ENCODE assay signal across 8 cellular contexts in genomic region chr5:98309785-98310566, GRCh38.
DNase-seq lines count a peak whose midpoint lies in the region; ATAC-seq and TF ChIP-seq lines count a peak whose summit lies in the region.

No MANE protein-coding gene starts in this region.

- 37 to 48% methylated on average over 7 of the region's 7 CpGs for WGBS in thyroid gland, 2 donors

- DNase-seq in GM04503 (ENCODE audit: low read depth), result peak; percentile 99
- peak; percentile 25 for DNase-seq in GM20000 (ENCODE audit: low spot score)
- peak; percentile 100 for DNase-seq in foreskin keratinocyte
- DNase-seq in smooth muscle cell of the brain vasculature (ENCODE audit: low read depth, low spot score), result peak; percentile 54
- no peak for DNase-seq in thyroid gland

- peaks cover 8% of the 10 kb centered on the region for H3K4me1 Mint-ChIP-seq in T-helper 1 cell treated with Interleukin-12 subunit alpha and Interleukin-12 subunit beta and Interleukin-4 antibody, amounts not matched to agents 30 μg/mL and 1 μg/mL, for 36 hours (ENCODE audit: low read depth)

- no peak overlapping the region for H3K4me3 ChIP-seq in thyroid gland (replicated peaks in 1 of 3)

- TF ChIP-seq CTCF in GM20000 (IDR thresholded peaks at IDR 0.05; ENCODE audit: extremely low read depth, missing control alignments) (no peak), foreskin keratinocyte (conservative IDR thresholded peaks at IDR 0.05) (peak; percentile 45), thyroid gland (IDR thresholded peaks at IDR 0.05) (no peak)

- H3K27me3 ChIP-seq in foreskin keratinocyte (no peaks in the 10 kb centered on the region), thyroid gland (no peaks in the 10 kb centered on the region)

- H3K36me3 Mint-ChIP-seq in T-helper 1 cell treated with Interleukin-12 subunit alpha and Interleukin-12 subunit beta and Interleukin-4 antibody, amounts not matched to agents 30 μg/mL and 1 μg/mL, for 36 hours (ENCODE audit: low read depth), result no peaks in the 10 kb centered on the region

- peaks cover 8% of the 10 kb centered on the region for H3K27me3 Mint-ChIP-seq in T-helper 1 cell treated with Interleukin-12 subunit alpha and Interleukin-12 subunit beta and Interleukin-4 antibody, amounts not matched to agents 30 μg/mL and 1 μg/mL, for 36 hours (ENCODE audit: low read depth)

- TF ChIP-seq POLR2A in thyroid gland (IDR thresholded peaks at IDR 0.05), result no peak

- H3K36me3 ChIP-seq in thyroid gland, result no peaks in the 10 kb centered on the region

- ATAC-seq in HG03442 (IDR thresholded peaks at IDR 0.05; ENCODE audit: unreplicated experiment) (peak; percentile 87), foreskin keratinocyte (peak; percentile 94), GM19397 (IDR thresholded peaks at IDR 0.05; ENCODE audit: unreplicated experiment) (no peak)

- H3K9me3 ChIP-seq in thyroid gland, result no peaks in the 10 kb centered on the region

- peak overlapping the region; percentile 58 for H3K27ac Mint-ChIP-seq in T-helper 1 cell treated with Interleukin-12 subunit alpha and Interleukin-12 subunit beta and Interleukin-4 antibody, amounts not matched to agents 30 μg/mL and 1 μg/mL, for 36 hours

- no peak overlapping the region for H3K4me3 Mint-ChIP-seq in T-helper 1 cell treated with Interleukin-12 subunit alpha and Interleukin-12 subunit beta and Interleukin-4 antibody, amounts not matched to agents 30 μg/mL and 1 μg/mL, for 36 hours

- H3K9me3 Mint-ChIP-seq in T-helper 1 cell treated with Interleukin-12 subunit alpha and Interleukin-12 subunit beta and Interleukin-4 antibody, amounts not matched to agents 30 μg/mL and 1 μg/mL, for 36 hours, result no peaks in the 10 kb centered on the region

- H3K4me1 ChIP-seq in foreskin keratinocyte (peaks cover 53% of the 10 kb centered on the region), thyroid gland (no peaks in the 10 kb centered on the region)

- peak overlapping the region; percentile 84 for H3K27ac ChIP-seq in foreskin keratinocyte
- H3K27ac ChIP-seq in thyroid gland, result no peak overlapping the region

- intact Hi-C loops in thyroid gland (cut with DNase I), result no loop called here

Comparison
In these comparisons a context has a peak if more than half of its experiments do, and no peak if none do; other contexts are left out.
1. DNase-seq: peak in GM04503 (single experiment), GM20000 (single experiment), foreskin keratinocyte (2 of 2) and smooth muscle cell of the brain vasculature (single experiment); none in thyroid gland (0 of 2).